In the genomic region with DNA sequence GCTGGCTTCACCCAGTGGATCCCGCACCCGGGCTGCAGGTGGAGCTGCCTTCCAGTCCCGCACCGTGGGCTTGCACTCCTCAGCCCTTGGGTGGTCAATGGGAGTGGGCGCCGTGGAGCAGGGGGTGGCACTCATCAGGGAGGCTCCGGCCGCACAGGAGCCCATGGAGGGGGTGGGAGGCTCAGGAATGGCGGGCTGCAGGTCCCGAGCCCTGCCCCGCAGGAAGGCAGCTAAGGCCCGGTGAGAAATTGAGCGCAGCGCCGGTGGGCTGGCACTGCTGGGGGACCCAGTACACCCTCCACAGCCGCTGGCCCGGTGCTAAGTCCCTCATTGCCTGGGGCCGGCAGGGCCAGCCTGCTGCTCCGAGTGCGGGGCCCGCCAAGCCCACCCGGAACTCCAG, we compare ENCODE assay signal across 3 cellular contexts.
DNase-seq lines count a peak whose midpoint lies in the region; ATAC-seq, FAIRE-seq and TF ChIP-seq lines count a peak whose summit lies in the region.
"Not testable (repeated sequence)": the region's sequence is repeated elsewhere in the genome, so short reads cannot be mapped to it uniquely, and the experiment has no call there.

No MANE protein-coding gene starts in this region.

- POLR2A ChIA-PET in H1 (lab: Charles Lee; ENCODE audit: partially characterized antibody); HepG2 (lab: Yijun Ruan, JAX): not testable (repeated sequence)

- not testable (repeated sequence) for H3K9me3 ChIP-seq in H1 (ENCODE audit: insufficient read depth in 2 of 2, low read depth in 1 of 2, low read length in 1 of 2); HepG2 (ENCODE audit: low read length); mesenchymal stem cell (ENCODE audit: control insufficient read depth, low read length)

- DNase-seq in H1 (ENCODE audit: low read depth in 1 of 2, low spot score in 2 of 2); HepG2 (ENCODE audit: low spot score); mesenchymal stem cell: not testable (repeated sequence)

- H3K79me2 ChIP-seq in H1 (ENCODE audit: control insufficient read depth in 1 of 2, insufficient read depth in 2 of 2, low read length in 2 of 2); HepG2 (ENCODE audit: insufficient read depth, low read length): not testable (repeated sequence)

- ATAC-seq in HepG2: not testable (repeated sequence)

- not testable (repeated sequence) for H2BK20ac ChIP-seq in H1 (ENCODE audit: low read length)

- H3K56ac ChIP-seq in H1 (replicated peaks; ENCODE audit: insufficient read length, low read depth, low read length): not testable (repeated sequence)

- not testable (repeated sequence) for H2BK15ac ChIP-seq in H1 (ENCODE audit: low read length); mesenchymal stem cell (ENCODE audit: low read depth, poor library complexity, severe bottlenecking)

- FAIRE-seq in H1 (lab: Jason Lieb, UNC); HepG2 (lab: Jason Lieb, UNC): not testable (repeated sequence)

- not testable (repeated sequence) for TF ChIP-seq EP300 in H1 (IDR thresholded peaks at IDR 0.05; ENCODE audit: borderline replicate concordance in 1 of 2, low read depth in 2 of 2, low read length in 2 of 2); HepG2 (IDR thresholded peaks at IDR 0.05; ENCODE audit: low read depth in 2 of 2, low read length in 2 of 2); HepG2 (CRISPR knock-in tag; IDR thresholded peaks at IDR 0.05; ENCODE audit: borderline replicate concordance)

- not testable (repeated sequence) for H2BK12ac ChIP-seq in H1 (ENCODE audit: low read depth, low read length); mesenchymal stem cell (ENCODE audit: low read length in 2 of 2)

- not testable (repeated sequence) for H4K91ac ChIP-seq in H1 (replicated peaks; ENCODE audit: insufficient read length, low read length)
- peak overlapping the region; percentile 35 for H4K91ac ChIP-seq in mesenchymal stem cell (ENCODE audit: low read length)

- H2BK5ac ChIP-seq in H1 (ENCODE audit: low read depth, low read length); mesenchymal stem cell (ENCODE audit: low read depth, low read length, poor library complexity, severe bottlenecking): not testable (repeated sequence)

- not testable (repeated sequence) for H3K27ac ChIP-seq in H1 (ENCODE audit: low read depth, low read length); HepG2 (ENCODE audit: extremely low read length, insufficient read depth, low read length); mesenchymal stem cell (ENCODE audit: low read length, poor library complexity, severe bottlenecking)

- not testable (repeated sequence) for BruUV-seq in HepG2 (replicated peaks; lab: Mats Ljungman, UMichigan)

- H3K27me3 ChIP-seq in H1 (replicated peaks in 1 of 4; ENCODE audit: control insufficient read depth in 3 of 4, extremely low read depth in 1 of 4, insufficient read depth in 3 of 4, low read length in 3 of 4); HepG2 (ENCODE audit: control insufficient read depth in 1 of 2, insufficient read depth in 2 of 2, low read length in 2 of 2); mesenchymal stem cell (ENCODE audit: control insufficient read depth in 1 of 2, insufficient read depth in 1 of 2, low read length in 2 of 2): not testable (repeated sequence)

- not testable (repeated sequence) for H3K23me2 ChIP-seq in H1 (ENCODE audit: low read depth, low read length)

- H3K23ac ChIP-seq in H1 (ENCODE audit: insufficient read length); mesenchymal stem cell (ENCODE audit: low read length in 2 of 2): not testable (repeated sequence)

- intact Hi-C loops in HepG2 (cut with micrococcal nuclease; ENCODE audit: unreplicated experiment): not testable (repeated sequence)

- H3K36me3 ChIP-seq in H1 (ENCODE audit: control insufficient read depth in 2 of 4, insufficient read depth in 4 of 4, low read length in 3 of 4): peaks cover 0 to 40% (median 10%) of the 10 kb centered on the region in 4 experiments; a peak in 7 of 8 replicates
- peaks cover 39 to 75% of the 10 kb centered on the region in 2 experiments for H3K36me3 ChIP-seq in HepG2 (replicated peaks in 1 of 2; ENCODE audit: control insufficient read depth in 1 of 2, insufficient read depth in 2 of 2, low read length in 2 of 2)
- peaks cover 26 to 48% of the 10 kb centered on the region in 2 experiments for H3K36me3 ChIP-seq in mesenchymal stem cell (ENCODE audit: control insufficient read depth in 1 of 2, insufficient read depth in 2 of 2, low read depth in 1 of 2, low read length in 2 of 2)

- H2BK120ac ChIP-seq in H1 (replicated peaks; ENCODE audit: low read depth, low read length); mesenchymal stem cell (ENCODE audit: low read depth, low read length): not testable (repeated sequence)

- not testable (repeated sequence) for TF ChIP-seq POLR2A in H1 (IDR thresholded peaks at IDR 0.05; ENCODE audit: control extremely low read depth in 1 of 2, low read depth in 2 of 2, low read length in 2 of 2); HepG2 (IDR thresholded peaks at IDR 0.05; ENCODE audit: insufficient read depth in 1 of 2, low read depth in 2 of 2, low read length in 2 of 2)

- 93% methylated on average over 22 of the region's 22 CpGs; no CpG with 5 or more reads in 1 of the 2 experiments for WGBS in H1 (ENCODE audit: extremely low coverage in 1 of 2, insufficient coverage in 1 of 2, insufficient read length in 1 of 2, insufficient replicate concordance in 2 of 2, low coverage in 1 of 2, low lambda C conversion rate in 2 of 2, missing lambda C conversion rate in 1 of 2), 2 experiments
- WGBS in HepG2 (ENCODE audit: low lambda C conversion rate): 98% methylated on average over 8 of the region's 22 CpGs
- WGBS in mesenchymal stem cell: over 99% methylated on average over 22 of the region's 22 CpGs

- not testable (repeated sequence) for H3K79me1 ChIP-seq in H1 (ENCODE audit: low read depth, low read length)
- peaks cover 16% of the 10 kb centered on the region for H3K79me1 ChIP-seq in mesenchymal stem cell (replicated peaks; ENCODE audit: low read length, poor library complexity, severe bottlenecking)

- H4K5ac ChIP-seq in H1 (ENCODE audit: insufficient read length, low read depth, low read length): not testable (repeated sequence)

- H2AFZ ChIP-seq in H1 (ENCODE audit: low read length); HepG2 (ENCODE audit: low read length); mesenchymal stem cell (ENCODE audit: low read depth, low read length): not testable (repeated sequence)

- not testable (repeated sequence) for H3K4me1 ChIP-seq in H1 (replicated peaks in 1 of 4; ENCODE audit: control insufficient read depth in 3 of 4, insufficient read depth in 4 of 4, low read length in 3 of 4); HepG2 (ENCODE audit: insufficient read depth, low read length); mesenchymal stem cell (ENCODE audit: control insufficient read depth, insufficient read depth, low read depth, low read length)

- not testable (repeated sequence) for TF ChIP-seq CTCF in H1 (IDR thresholded peaks at IDR 0.05; ENCODE audit: control extremely low read depth in 1 of 3, insufficient read depth in 1 of 3, low read depth in 1 of 3, low read length in 3 of 3); HepG2 (CRISPR knock-in tag; IDR thresholded peaks at IDR 0.05)

- 0 out of 2 replicates have a peak overlapping the region, but pooled peaks have one; percentile 25 for H4K8ac ChIP-seq in H1 (ENCODE audit: extremely low read depth, insufficient read depth, low read length)
- not testable (repeated sequence) for H4K8ac ChIP-seq in mesenchymal stem cell (ENCODE audit: low read length)

- CTCF ChIA-PET in H1 (lab: Charles Lee; ENCODE audit: partially characterized antibody): interaction anchor here (1.5 kb wide), 1 partner anchor 14 kb away, joined by 5 read pairs; no protein-coding TSS in a partner anchor
- CTCF ChIA-PET in HepG2 (lab: Yijun Ruan, JAX; ENCODE audit: low intra/inter-chr PET ratio, low total read pairs): not testable (repeated sequence)

- in situ Hi-C loops in HepG2 (cut with HindIII; ENCODE audit: extremely low pct_ligation_motif_present, low pct_unique_long_range_greater_than_20kb): not testable (repeated sequence)

- not testable (repeated sequence) for H3K4me3 ChIP-seq in H1 (ENCODE audit: extremely low read depth in 1 of 4, insufficient read depth in 2 of 4, low read depth in 3 of 4, low read length in 4 of 4); HepG2 (replicated peaks in 1 of 3; ENCODE audit: insufficient read depth in 1 of 3, low read depth in 2 of 3, low read length in 3 of 3); mesenchymal stem cell (ENCODE audit: insufficient read depth in 1 of 2, low read depth in 1 of 2, low read length in 2 of 2)

- H2AK5ac ChIP-seq in H1 (ENCODE audit: low read depth, low read length); mesenchymal stem cell (ENCODE audit: low read length, severe bottlenecking): not testable (repeated sequence)

- H3K9ac ChIP-seq in H1 (replicated peaks in 1 of 4; ENCODE audit: extremely low read depth in 1 of 4, low read depth in 3 of 4, low read length in 3 of 4); HepG2 (ENCODE audit: insufficient read depth, low read depth, low read length); mesenchymal stem cell (ENCODE audit: low read length): not testable (repeated sequence)

- not testable (repeated sequence) for H3K4me2 ChIP-seq in H1 (ENCODE audit: insufficient read depth in 1 of 2, low read depth in 2 of 2, low read length in 2 of 2); HepG2 (ENCODE audit: low read depth, low read length); mesenchymal stem cell (ENCODE audit: low read length, poor library complexity, severe bottlenecking)

- TF ChIP-seq RAD21 in H1 (IDR thresholded peaks at IDR 0.05 in 1 of 2, conservative IDR thresholded peaks at IDR 0.05 in 1 of 2; ENCODE audit: low read depth in 2 of 2, low read length in 2 of 2); HepG2 (CRISPR knock-in tag; IDR thresholded peaks at IDR 0.05): not testable (repeated sequence)

- not testable (repeated sequence) for H3K18ac ChIP-seq in H1 (ENCODE audit: extremely low read depth, low read length); mesenchymal stem cell (ENCODE audit: low read depth in 1 of 2, low read length in 2 of 2)

- H3K4ac ChIP-seq in H1 (replicated peaks; ENCODE audit: insufficient read length, low read depth, low read length); mesenchymal stem cell (ENCODE audit: low read depth in 1 of 2, low read length in 2 of 2): not testable (repeated sequence)

- H4K20me1 ChIP-seq in H1 (replicated peaks in 1 of 2; ENCODE audit: control insufficient read depth in 1 of 2, insufficient read depth in 2 of 2, low read length in 2 of 2); HepG2 (ENCODE audit: insufficient read depth, low read length): not testable (repeated sequence)

- not testable (repeated sequence) for H3K14ac ChIP-seq in H1 (ENCODE audit: insufficient read length); mesenchymal stem cell (ENCODE audit: low read length in 2 of 2)
